ENCODE assay signal across 19 cellular contexts in genomic region chr11:117887431-117888139, GRCh38. TPM values are rescaled to one million over a fixed set of nuclear protein-coding genes. Genes with fewer than 3 reads are reported as not detected.
A peak's percentile ranks its signal among the peaks of the same experiment; 100 is the strongest.
DNase-seq lines count a peak whose midpoint lies in the region; ATAC-seq and TF ChIP-seq lines count a peak whose summit lies in the region.
"Had no signal": no experiment of that assay in that cellular context is flagged by ENCODE, and none has a peak within 500 bp of the region (broad histone marks: within the 10 kb centered on the region; RNA-seq: fewer than 3 reads in every experiment).

No MANE protein-coding gene starts in this region.

- ATAC-seq in sciatic nerve (no peak), HG03432 (IDR thresholded peaks at IDR 0.05; ENCODE audit: unreplicated experiment) (no peak)
- ATAC-seq: HCT116, PC-3, WTC11 had no signal

- no peak for TF ChIP-seq POLR2A in esophagus muscularis mucosa (IDR thresholded peaks at IDR 0.05; ENCODE audit: low read depth)

- H3K9me3 ChIP-seq in colonic mucosa (no peaks in the 10 kb centered on the region), esophagus muscularis mucosa (no peaks in the 10 kb centered on the region)
- H3K9me3 ChIP-seq: lower lobe of right lung had no signal

- TF ChIP-seq EP300 in esophagus muscularis mucosa (IDR thresholded peaks at IDR 0.05): no peak

- intact Hi-C loops in colonic mucosa (cut with DNase I) (no loop called here), sciatic nerve (cut with DNase I) (no loop called here), esophagus muscularis mucosa (cut with DNase I) (no loop called here)

- no peak overlapping the region for H3K27ac ChIP-seq in colonic mucosa
- no peak overlapping the region for H3K27ac ChIP-seq in esophagus muscularis mucosa (replicated peaks in 1 of 4)
- H3K27ac ChIP-seq: lower lobe of right lung had no signal

- no peak overlapping the region for H3K4me3 ChIP-seq in colonic mucosa
- no peak overlapping the region for H3K4me3 ChIP-seq in esophagus muscularis mucosa
- H3K4me3 ChIP-seq in H7 (ENCODE audit: insufficient read depth, low read depth, low read length): no peak overlapping the region
- H3K4me3 ChIP-seq: lower lobe of right lung, spleen had no signal

- H3K4me1 ChIP-seq in colonic mucosa (no peaks in the 10 kb centered on the region), esophagus muscularis mucosa (peaks cover 17 to 38% (median 27%) of the 10 kb centered on the region in 4 donors)

- H3K9ac ChIP-seq in colonic mucosa (ENCODE audit: low read depth in 2 of 2, low read length in 2 of 2): no peak overlapping the region

- H3K36me3 ChIP-seq in colonic mucosa (no peaks in the 10 kb centered on the region), esophagus muscularis mucosa (no peaks in the 10 kb centered on the region), H7 (replicated peaks; ENCODE audit: control insufficient read depth, insufficient read depth, low read length) (no peaks in the 10 kb centered on the region)
- H3K36me3 ChIP-seq: lower lobe of right lung, spleen had no signal

- DNase-seq in NCI-H345 (lab: John Stamatoyannopoulos, UW) (peak; percentile 37), NCI-H345 treated with DMSO at 0.1 percent for 48 hours (lab: John Stamatoyannopoulos, UW; ENCODE audit: unreplicated experiment) (no peak), NCI-H187 (lab: John Stamatoyannopoulos, UW) (peak; percentile 76 to 91), colonic mucosa (peak; percentile 8), sciatic nerve (ENCODE audit: low spot score) (peak; percentile 18), esophagus muscularis mucosa (ENCODE audit: extremely low spot score) (no peak), H7 (no peak)
- DNase-seq: 8988T, activated gamma-delta T cell, amygdala, cerebellar nuclear complex, Karpas-422, lower lobe of right lung, NCI-H1092, PC-3, spleen had no signal

- H3K27me3 ChIP-seq in colonic mucosa (no peaks in the 10 kb centered on the region), esophagus muscularis mucosa (no peaks in the 10 kb centered on the region), H7 (ENCODE audit: control insufficient read depth, insufficient read depth, low read length) (no peaks in the 10 kb centered on the region)

- WGBS in esophagus muscularis mucosa: 82% methylated on average over 8 of the region's 9 CpGs

- TF ChIP-seq CTCF in colonic mucosa (IDR thresholded peaks at IDR 0.05) (no peak), esophagus muscularis mucosa (IDR thresholded peaks at IDR 0.05) (no peak)

RNA-seq across cellular contexts. Expression of gene FXYD6, which starts 11.1 kb away (rescaled TPM):
- total RNA-seq in colonic mucosa (10 to 100 TPM in 1 of 2 donors, 1 to 10 TPM in 1; 6.4 to 29.8 TPM), sciatic nerve (141 TPM), esophagus muscularis mucosa (100 to 1,000 TPM in 2 of 4 donors, 10 to 100 TPM in 2; 78.9 to 105 (median 91.5) TPM)
- 17.8 and 32.8 TPM in 2 replicates for total RNA-seq in H7 (2014; rRNA removed; shearing (Covaris generic))
- total RNA-seq: PC-3 had no signal

RNA-seq across cellular contexts. Expression of gene TMPRSS13, which starts 41.6 kb away (rescaled TPM):
- 1 to 10 TPM; 1.5 to 1.6 TPM for total RNA-seq in colonic mucosa
- 0.58 TPM for total RNA-seq in sciatic nerve
- total RNA-seq in esophagus muscularis mucosa: not detected
- 0.31 TPM in 1 of 2 replicates, not detected in the other for total RNA-seq in H7 (2014; rRNA removed; shearing (Covaris generic))

Comparison
In these comparisons a context has a peak if more than half of its experiments do, and no peak if none do; other contexts are left out.
1. DNase-seq: peak in NCI-H345 (single experiment), NCI-H187 (2 of 2), colonic mucosa (single experiment) and sciatic nerve (single experiment); none in NCI-H345 treated with DMSO at 0.1 percent for 48 hours (single experiment), esophagus muscularis mucosa (single experiment) and H7 (single experiment).